In the genomic region with DNA sequence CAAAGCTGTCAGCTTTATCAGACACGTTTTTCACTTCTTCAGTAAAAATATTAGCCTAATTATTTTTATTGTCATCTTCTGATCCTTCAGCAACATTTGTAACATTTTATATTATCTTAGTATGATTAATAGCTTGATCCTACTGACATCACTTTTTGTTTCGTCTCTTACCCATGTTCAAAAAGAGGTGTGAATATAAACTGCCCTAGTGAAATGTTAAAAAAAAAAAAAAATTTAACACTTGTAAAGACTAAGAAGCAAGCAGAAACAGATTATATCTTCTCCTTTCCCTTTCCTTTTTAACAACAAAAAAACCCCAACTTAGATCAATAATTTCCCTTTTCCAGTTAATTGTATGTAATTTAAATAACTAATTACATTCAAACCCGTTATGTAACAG, we compare ENCODE assay signal across 21 cellular contexts. TPM values are rescaled to one million over a fixed set of nuclear protein-coding genes. Genes with fewer than 3 reads are reported as not detected.
A peak's percentile ranks its signal among the peaks of the same experiment; 100 is the strongest.
DNase-seq lines count a peak whose midpoint lies in the region; ATAC-seq and FAIRE-seq lines count a peak whose summit lies in the region.
"Had no signal": no experiment of that assay in that cellular context is flagged by ENCODE, and none has a peak within 500 bp of the region (broad histone marks: within the 10 kb centered on the region; RNA-seq: fewer than 3 reads in every experiment).

No MANE protein-coding gene starts in this region.

- DNase-seq in activated T-cell treated with anti-CD3 and anti-CD28 coated beads, Interleukin-2, amount 50 U/mL, for 72 hours = no peak
- DNase-seq in activated T-cell treated with anti-CD3 and anti-CD28 coated beads, Interleukin-2, amount 50 U/mL, for 24 hours = no peak
- no peak for DNase-seq in effector memory CD8-positive, alpha-beta T cell
- DNase-seq in inferior parietal cortex (ENCODE audit: extremely low spot score) = no peak
- DNase-seq in activated naive CD4-positive, alpha-beta T cell treated with anti-CD3 and anti-CD28 coated beads, Interleukin-2, amount 50 U/mL, for 72 hours (ENCODE audit: low spot score in 2 of 2) = no peak
- DNase-seq: 8988T; C1 segment of cervical spinal cord; Calu3; CD4-positive, alpha-beta memory T cell; COR-L47; DMS53; DMS79 treated with DMSO at 0.1 percent for 48 hours; GF-D8; H9 had no signal

- H3K27me3 Mint-ChIP-seq in activated T-cell treated with anti-CD3 and anti-CD28 coated beads, Interleukin-2, amount 50 U/mL, for 72 hours (ENCODE audit: low read depth) = no peaks in the 10 kb centered on the region
- H3K27me3 Mint-ChIP-seq in activated T-cell treated with anti-CD3 and anti-CD28 coated beads, Interleukin-2, amount 50 U/mL, for 24 hours = no peaks in the 10 kb centered on the region
- no peaks in the 10 kb centered on the region for H3K27me3 Mint-ChIP-seq in effector memory CD8-positive, alpha-beta T cell
- H3K27me3 Mint-ChIP-seq: CD4-positive, alpha-beta memory T cell had no signal

- no peaks in the 10 kb centered on the region for H3K9me3 Mint-ChIP-seq in activated T-cell treated with anti-CD3 and anti-CD28 coated beads, Interleukin-2, amount 50 U/mL, for 72 hours
- H3K9me3 Mint-ChIP-seq in activated T-cell treated with anti-CD3 and anti-CD28 coated beads, Interleukin-2, amount 50 U/mL, for 24 hours = no peaks in the 10 kb centered on the region
- no peaks in the 10 kb centered on the region for H3K9me3 Mint-ChIP-seq in effector memory CD8-positive, alpha-beta T cell
- no peaks in the 10 kb centered on the region for H3K9me3 Mint-ChIP-seq in activated naive CD4-positive, alpha-beta T cell treated with anti-CD3 and anti-CD28 coated beads, Interleukin-2, amount 50 U/mL, for 72 hours
- H3K9me3 Mint-ChIP-seq: GM23338, H9 had no signal

- H3K36me3 Mint-ChIP-seq in activated T-cell treated with anti-CD3 and anti-CD28 coated beads, Interleukin-2, amount 50 U/mL, for 72 hours (ENCODE audit: insufficient read depth in 2 of 2) = peaks cover 1 to 10% of the 10 kb centered on the region in 2 donors
- peaks cover 57% of the 10 kb centered on the region for H3K36me3 Mint-ChIP-seq in activated T-cell treated with anti-CD3 and anti-CD28 coated beads, Interleukin-2, amount 50 U/mL, for 24 hours (ENCODE audit: low read depth)
- peaks cover 5% of the 10 kb centered on the region for H3K36me3 Mint-ChIP-seq in effector memory CD8-positive, alpha-beta T cell (ENCODE audit: insufficient read depth)
- H3K36me3 Mint-ChIP-seq in activated naive CD4-positive, alpha-beta T cell treated with anti-CD3 and anti-CD28 coated beads, Interleukin-2, amount 50 U/mL, for 72 hours = peaks cover 0 to 22% of the 10 kb centered on the region in 2 donors

- ATAC-seq in activated T-cell treated with anti-CD3 and anti-CD28 coated beads, Interleukin-2, amount 50 U/mL, for 72 hours (replicated peaks in 1 of 2) = no peak
- ATAC-seq in effector memory CD8-positive, alpha-beta T cell (replicated peaks) = peak; percentile 19
- no peak for ATAC-seq in activated naive CD4-positive, alpha-beta T cell treated with anti-CD3 and anti-CD28 coated beads, Interleukin-2, amount 50 U/mL, for 72 hours
- ATAC-seq: GM23338, HCT116 had no signal

- H3K4me3 Mint-ChIP-seq in activated T-cell treated with anti-CD3 and anti-CD28 coated beads, Interleukin-2, amount 50 U/mL, for 72 hours = no peak overlapping the region
- H3K4me3 Mint-ChIP-seq in activated T-cell treated with anti-CD3 and anti-CD28 coated beads, Interleukin-2, amount 50 U/mL, for 24 hours = no peak overlapping the region
- H3K4me3 Mint-ChIP-seq in effector memory CD8-positive, alpha-beta T cell = peak overlapping the region in 1 of 2 donors; percentile 45
- H3K4me3 Mint-ChIP-seq: CD4-positive, alpha-beta memory T cell; GM23338; H9 had no signal

- peak overlapping the region; percentile 43 for H3K27ac Mint-ChIP-seq in activated T-cell treated with anti-CD3 and anti-CD28 coated beads, Interleukin-2, amount 50 U/mL, for 72 hours
- H3K27ac Mint-ChIP-seq in activated T-cell treated with anti-CD3 and anti-CD28 coated beads, Interleukin-2, amount 50 U/mL, for 24 hours = no peak overlapping the region
- H3K27ac Mint-ChIP-seq in effector memory CD8-positive, alpha-beta T cell = peak overlapping the region; percentile 4 to 83
- H3K27ac Mint-ChIP-seq in activated naive CD4-positive, alpha-beta T cell treated with anti-CD3 and anti-CD28 coated beads, Interleukin-2, amount 50 U/mL, for 72 hours = no peak overlapping the region
- H3K27ac Mint-ChIP-seq: CD4-positive, alpha-beta memory T cell; GM23338; H9 had no signal

- peaks cover 2% of the 10 kb centered on the region for H3K4me1 Mint-ChIP-seq in activated T-cell treated with anti-CD3 and anti-CD28 coated beads, Interleukin-2, amount 50 U/mL, for 72 hours (ENCODE audit: low read depth)
- H3K4me1 Mint-ChIP-seq in activated T-cell treated with anti-CD3 and anti-CD28 coated beads, Interleukin-2, amount 50 U/mL, for 24 hours (ENCODE audit: low read depth) = peaks cover 4% of the 10 kb centered on the region
- peaks cover 4% of the 10 kb centered on the region in 2 donors for H3K4me1 Mint-ChIP-seq in effector memory CD8-positive, alpha-beta T cell (ENCODE audit: low read depth in 2 of 2)
- H3K4me1 Mint-ChIP-seq: GM23338, H9 had no signal

- peak; percentile 32 for FAIRE-seq in TTC549 (lab: Jason Lieb, UNC)
- FAIRE-seq: GM18507 had no signal

RNA-seq across cellular contexts. Expression of gene C2orf66, which starts 36.2 kb away (rescaled TPM):
- under 1 TPM; 0.38 to 0.60 TPM for total RNA-seq in activated T-cell treated with anti-CD3 and anti-CD28 coated beads, Interleukin-2, amount 50 U/mL, for 72 hours
- under 1 TPM in 1 of 2 donors, not detected in 1; 0.53 TPM for total RNA-seq in activated naive CD4-positive, alpha-beta T cell treated with anti-CD3 and anti-CD28 coated beads, Interleukin-2, amount 50 U/mL, for 72 hours
- total RNA-seq: CD4-positive, alpha-beta memory T cell; Daoy; G401; GM23338; H4; H9 had no signal

RNA-seq across cellular contexts. Expression of gene GTF3C3, which starts 45.9 kb away (rescaled TPM):
- 10 to 100 TPM; 57.2 to 61.2 TPM for total RNA-seq in activated T-cell treated with anti-CD3 and anti-CD28 coated beads, Interleukin-2, amount 50 U/mL, for 72 hours
- 10 to 100 TPM; 67.7 to 90.2 TPM for total RNA-seq in activated naive CD4-positive, alpha-beta T cell treated with anti-CD3 and anti-CD28 coated beads, Interleukin-2, amount 50 U/mL, for 72 hours

Comparison
In these comparisons a context has a peak if more than half of its experiments do, and no peak if none do; other contexts are left out.
1. H3K27ac Mint-ChIP-seq: peak in activated T-cell treated with anti-CD3 and anti-CD28 coated beads, Interleukin-2, amount 50 U/mL, for 72 hours (single experiment) and effector memory CD8-positive, alpha-beta T cell (2 of 2); none in activated T-cell treated with anti-CD3 and anti-CD28 coated beads, Interleukin-2, amount 50 U/mL, for 24 hours (single experiment) and activated naive CD4-positive, alpha-beta T cell treated with anti-CD3 and anti-CD28 coated beads, Interleukin-2, amount 50 U/mL, for 72 hours (0 of 2).